ENCODE assay signal across 6 cellular contexts in genomic region chr9:42513535-42513934, GRCh38.
DNase-seq lines count a peak whose midpoint lies in the region; ATAC-seq, FAIRE-seq and TF ChIP-seq lines count a peak whose summit lies in the region.
"Not testable (repeated sequence)": the region's sequence is repeated elsewhere in the genome, so short reads cannot be mapped to it uniquely, and the experiment has no call there.

No MANE protein-coding gene starts in this region.

- not testable (repeated sequence) for H2AFZ ChIP-seq in GM23338

- H3K27me3 Mint-ChIP-seq in GM23338 (ENCODE audit: insufficient read depth, low read depth, poor library complexity); WTC11 (ENCODE audit: low read depth); stimulated activated memory B cell treated with anti-CD40 and anti-IgM and Interleukin-4, amounts not matched to agents 10 μg/mL and 1 μg/mL and 100 μg/mL, for 72 hours: not testable (repeated sequence)

- FAIRE-seq in A549 (lab: Jason Lieb, UNC), result not testable (repeated sequence)

- TF ChIP-seq POLR2A in A549 (IDR thresholded peaks at IDR 0.05; ENCODE audit: low read length), result not testable (repeated sequence)

- not testable (repeated sequence) for H3K79me2 ChIP-seq in GM23338 (replicated peaks; ENCODE audit: insufficient read depth)

- H4K20me1 ChIP-seq in GM23338 (replicated peaks; ENCODE audit: insufficient read depth), result not testable (repeated sequence)

- H3K27ac ChIP-seq in A549; GM23338 (ENCODE audit: low read depth); upper lobe of right lung: not testable (repeated sequence)

- ATAC-seq in A549 (peak; percentile 31 to 62; a peak in 3 of 6 replicates), GM23338 (peak; percentile 70), WTC11 (peak; percentile 69), sciatic nerve (peak; percentile 20), upper lobe of right lung (peak; percentile 28)
- peak; percentile 36 for ATAC-seq in stimulated activated memory B cell treated with anti-CD40 and anti-IgM and Interleukin-4, amounts not matched to agents 10 μg/mL and 1 μg/mL and 100 μg/mL, for 72 hours

- TF ChIP-seq CTCF in A549 (IDR thresholded peaks at IDR 0.05); GM23338 (conservative IDR thresholded peaks at IDR 0.05; ENCODE audit: low read depth in 2 of 2); WTC11 (IDR thresholded peaks at IDR 0.05); upper lobe of right lung (IDR thresholded peaks at IDR 0.05): not testable (repeated sequence)

- not testable (repeated sequence) for DNase-seq in A549 (ENCODE audit: low read depth in 1 of 2, low spot score in 1 of 2); GM23338 (ENCODE audit: low spot score); WTC11 (ENCODE audit: low spot score); sciatic nerve (ENCODE audit: low spot score); upper lobe of right lung

- H3K4me2 ChIP-seq in A549, GM23338: not testable (repeated sequence)

- TF ChIP-seq EP300 in A549 (IDR thresholded peaks at IDR 0.05), result not testable (repeated sequence)

- intact Hi-C loops in sciatic nerve (cut with DNase I); upper lobe of right lung (cut with DNase I): not testable (repeated sequence)

- H3K27me3 ChIP-seq in GM23338 (ENCODE audit: insufficient read depth); upper lobe of right lung: not testable (repeated sequence)

- not testable (repeated sequence) for H3K9me2 ChIP-seq in GM23338 (ENCODE audit: insufficient read depth)

- H3K4me1 ChIP-seq in A549; GM23338 (ENCODE audit: insufficient read depth); upper lobe of right lung: not testable (repeated sequence)

- CTCF ChIA-PET in A549 (lab: Yijun Ruan, JAX); WTC11 (lab: Charles Lee): not testable (repeated sequence)

- not testable (repeated sequence) for H3K27ac Mint-ChIP-seq in GM23338; WTC11; stimulated activated memory B cell treated with anti-CD40 and anti-IgM and Interleukin-4, amounts not matched to agents 10 μg/mL and 1 μg/mL and 100 μg/mL, for 72 hours

- H3F3A ChIP-seq in GM23338 (replicated peaks; ENCODE audit: low read depth), result not testable (repeated sequence)

- TF ChIP-seq RAD21 in A549 (conservative IDR thresholded peaks at IDR 0.05 in 1 of 2, IDR thresholded peaks at IDR 0.05 in 1 of 2), result not testable (repeated sequence)

- no CpG with 5 or more reads among the region's 2 CpGs for WGBS in A549 (ENCODE audit: missing lambda C conversion rate)

- H3K9me3 Mint-ChIP-seq in GM23338; WTC11; stimulated activated memory B cell treated with anti-CD40 and anti-IgM and Interleukin-4, amounts not matched to agents 10 μg/mL and 1 μg/mL and 100 μg/mL, for 72 hours: not testable (repeated sequence)

- H3K4me1 Mint-ChIP-seq in GM23338; WTC11; stimulated activated memory B cell treated with anti-CD40 and anti-IgM and Interleukin-4, amounts not matched to agents 10 μg/mL and 1 μg/mL and 100 μg/mL, for 72 hours: not testable (repeated sequence)

- H3K36me3 Mint-ChIP-seq in GM23338 (ENCODE audit: low read depth); WTC11; stimulated activated memory B cell treated with anti-CD40 and anti-IgM and Interleukin-4, amounts not matched to agents 10 μg/mL and 1 μg/mL and 100 μg/mL, for 72 hours: not testable (repeated sequence)

- not testable (repeated sequence) for H3K4me3 Mint-ChIP-seq in GM23338; WTC11; stimulated activated memory B cell treated with anti-CD40 and anti-IgM and Interleukin-4, amounts not matched to agents 10 μg/mL and 1 μg/mL and 100 μg/mL, for 72 hours

- H3K9me3 ChIP-seq in A549, upper lobe of right lung: not testable (repeated sequence)

- POLR2A ChIA-PET in A549 (lab: Yijun Ruan, JAX); WTC11 (lab: Charles Lee): not testable (repeated sequence)

- H3K36me3 ChIP-seq in GM23338 (ENCODE audit: insufficient read depth); upper lobe of right lung: not testable (repeated sequence)

- H3K4me3 ChIP-seq in A549, GM23338, upper lobe of right lung: not testable (repeated sequence)

Comparison
In these comparisons a context has a peak if more than half of its experiments do, and no peak if none do; other contexts are left out.
1. ATAC-seq: peak in every context shown above with its lines; median percentile 70 in GM23338; 69 in WTC11; 46 in A549; 36 in stimulated activated memory B cell treated with anti-CD40 and anti-IgM and Interleukin-4, amounts not matched to agents 10 μg/mL and 1 μg/mL and 100 μg/mL, for 72 hours; 28 in upper lobe of right lung; 20 in sciatic nerve.